Comparison of ENCODE assay signal across 11 cellular contexts in the genomic region with DNA sequence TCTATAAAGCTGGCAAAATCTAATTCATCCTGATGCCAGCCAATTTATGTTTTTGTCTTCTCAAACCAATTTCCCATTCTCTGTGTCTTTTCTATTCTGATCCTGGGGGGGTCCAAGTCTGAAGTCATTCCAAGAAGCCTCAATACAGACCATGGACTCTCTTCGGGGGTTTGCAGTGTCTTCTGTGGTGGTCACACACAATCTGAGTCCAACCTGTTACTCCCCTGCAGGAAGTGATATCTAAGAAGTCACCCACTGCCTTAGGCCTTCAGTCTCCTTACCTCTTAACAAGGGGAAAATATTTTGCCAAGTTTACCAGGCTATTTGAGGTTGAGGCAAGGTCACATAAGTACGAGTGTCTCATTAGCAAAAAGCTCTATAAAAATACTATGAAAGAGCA. TPM values are rescaled to one million over a fixed set of nuclear protein-coding genes. Genes with fewer than 3 reads are reported as not detected.
A peak's percentile ranks its signal among the peaks of the same experiment; 100 is the strongest.
DNase-seq lines count a peak whose midpoint lies in the region; ATAC-seq and TF ChIP-seq lines count a peak whose summit lies in the region.
"Had no signal": no experiment of that assay in that cellular context is flagged by ENCODE, and none has a peak within 500 bp of the region (broad histone marks: within the 10 kb centered on the region; RNA-seq: fewer than 3 reads in every experiment).

No MANE protein-coding gene starts in this region.

- peak overlapping the region; percentile 99 for H3K4me2 ChIP-seq in KMS-11

- H3K36me3 ChIP-seq in CD8-positive, alpha-beta T cell (ENCODE audit: insufficient read depth, low read length) = no peaks in the 10 kb centered on the region
- H3K36me3 ChIP-seq in KMS-11 (ENCODE audit: insufficient read depth) = no peaks in the 10 kb centered on the region

- H3K4me3 Mint-ChIP-seq in CD8-positive, alpha-beta T cell = peak overlapping the region; percentile 99
- peak overlapping the region; percentile 90 for H3K4me3 Mint-ChIP-seq in MCF 10A (ENCODE audit: unreplicated experiment)
- peak overlapping the region; percentile 98 for H3K4me3 Mint-ChIP-seq in natural killer cell treated with Interleukin-12 subunit alpha and Interleukin-12 subunit beta and Interleukin-15 and Interleukin-18, amount 100 ng/mL, for 72 hours

- H3K9me3 Mint-ChIP-seq in CD8-positive, alpha-beta T cell = no peaks in the 10 kb centered on the region
- H3K9me3 Mint-ChIP-seq in MCF 10A (ENCODE audit: unreplicated experiment) = no peaks in the 10 kb centered on the region
- H3K9me3 Mint-ChIP-seq in natural killer cell treated with Interleukin-12 subunit alpha and Interleukin-12 subunit beta and Interleukin-15 and Interleukin-18, amount 100 ng/mL, for 72 hours = no peaks in the 10 kb centered on the region

- intact Hi-C loops in CD8-positive, alpha-beta T cell (cut with DNase I, micrococcal nuclease) = loop anchor here (5.0 to 10.0 kb wide), 4 partner anchors 346 to 1593 kb away; a partner anchor contains a TSS
- intact Hi-C loops in MCF 10A (cut with micrococcal nuclease) = no loop called here

- BruUV-seq in MCF 10A (replicated peaks; lab: Mats Ljungman, UMichigan) = no TSS peak

- H3K27ac Mint-ChIP-seq in CD8-positive, alpha-beta T cell = no peak overlapping the region
- H3K27ac Mint-ChIP-seq in MCF 10A (ENCODE audit: low read depth, unreplicated experiment) = peak overlapping the region; percentile 96
- H3K27ac Mint-ChIP-seq in natural killer cell treated with Interleukin-12 subunit alpha and Interleukin-12 subunit beta and Interleukin-15 and Interleukin-18, amount 100 ng/mL, for 72 hours = peak overlapping the region; percentile 99 to 100

- no peak for TF ChIP-seq CTCF in CD8-positive, alpha-beta T cell (IDR thresholded peaks at IDR 0.05)
- TF ChIP-seq CTCF in KMS-11 (conservative IDR thresholded peaks at IDR 0.05; ENCODE audit: low read depth, low read length) = no peak
- TF ChIP-seq CTCF in MCF 10A (IDR thresholded peaks at IDR 0.05; ENCODE audit: unreplicated experiment) = no peak

- no peaks in the 10 kb centered on the region for H3K27me3 ChIP-seq in CD8-positive, alpha-beta T cell (ENCODE audit: insufficient read depth, low read length)
- H3K27me3 ChIP-seq in KMS-11 (ENCODE audit: insufficient read depth, low read depth) = no peaks in the 10 kb centered on the region

- POLR2A ChIA-PET in CD8-positive, alpha-beta T cell (lab: Charles Lee) = no interaction called here
- POLR2A ChIA-PET in MCF 10A (lab: Yijun Ruan, JAX) = interaction anchor here (0.7 to 4.1 kb wide), 5 partner anchors 8 to 150 kb away, joined by 3 to 28 read pairs (median 19); a partner anchor contains a TSS

- H3K4me3 ChIP-seq in CD8-positive, alpha-beta T cell (ENCODE audit: low read depth, low read length) = no peak overlapping the region
- H3K4me3 ChIP-seq in KMS-11 (IDR thresholded peaks at IDR 0.05; ENCODE audit: insufficient read depth, low read depth, low read length) = no peak overlapping the region

- H3K4me1 ChIP-seq in CD8-positive, alpha-beta T cell (ENCODE audit: insufficient read depth, low read length) = peaks cover 44% of the 10 kb centered on the region
- H3K4me1 ChIP-seq in KMS-11 (ENCODE audit: low read depth, poor library complexity, severe bottlenecking) = peaks cover 37% of the 10 kb centered on the region

- peaks cover 80% of the 10 kb centered on the region for H3K4me1 Mint-ChIP-seq in CD8-positive, alpha-beta T cell (ENCODE audit: low read depth)
- H3K4me1 Mint-ChIP-seq in MCF 10A (ENCODE audit: insufficient read depth, unreplicated experiment) = peaks cover 52% of the 10 kb centered on the region
- H3K4me1 Mint-ChIP-seq in natural killer cell treated with Interleukin-12 subunit alpha and Interleukin-12 subunit beta and Interleukin-15 and Interleukin-18, amount 100 ng/mL, for 72 hours (ENCODE audit: low read depth in 2 of 2) = peaks cover 72 to 82% of the 10 kb centered on the region in 2 donors

- no peak overlapping the region for H3K27ac ChIP-seq in CD8-positive, alpha-beta T cell (ENCODE audit: low read depth, low read length)
- H3K27ac ChIP-seq in KMS-11 = no peak overlapping the region

- peaks cover 14% of the 10 kb centered on the region for H4K20me1 ChIP-seq in KMS-11 (ENCODE audit: insufficient read depth)

- ATAC-seq in CD8-positive, alpha-beta T cell = no peak
- ATAC-seq in natural killer cell treated with Interleukin-12 subunit alpha and Interleukin-12 subunit beta and Interleukin-15 and Interleukin-18, amount 100 ng/mL, for 72 hours = no peak
- no peak for ATAC-seq in GM18519 (IDR thresholded peaks at IDR 0.05; ENCODE audit: low FRiP score, unreplicated experiment)

- H3K36me3 Mint-ChIP-seq in CD8-positive, alpha-beta T cell = peaks cover 32% of the 10 kb centered on the region
- H3K36me3 Mint-ChIP-seq in MCF 10A (ENCODE audit: insufficient read depth, unreplicated experiment) = peaks cover 29% of the 10 kb centered on the region
- peaks cover 19% of the 10 kb centered on the region for H3K36me3 Mint-ChIP-seq in natural killer cell treated with Interleukin-12 subunit alpha and Interleukin-12 subunit beta and Interleukin-15 and Interleukin-18, amount 100 ng/mL, for 72 hours

- CTCF ChIA-PET in CD8-positive, alpha-beta T cell (lab: Charles Lee) = interaction anchor here (8.7 kb wide), 1 partner anchor 7 kb away, joined by 41 read pairs; no protein-coding TSS in a partner anchor
- CTCF ChIA-PET in MCF 10A (lab: Yijun Ruan, JAX) = interaction anchor here (1.0 kb wide), 2 partner anchors 108 to 109 kb away, joined by 3 to 6 read pairs; no protein-coding TSS in a partner anchor

- DNase-seq in CD8-positive, alpha-beta T cell = no peak
- DNase-seq in MCF 10A (ENCODE audit: unreplicated experiment) (no peak), EL (no peak), Ammon's horn (ENCODE audit: low spot score) (no peak), NCI-H128 (lab: John Stamatoyannopoulos, UW; ENCODE audit: unreplicated experiment) (no peak)
- DNase-seq in natural killer cell treated with Interleukin-12 subunit alpha and Interleukin-12 subunit beta and Interleukin-15 and Interleukin-18, amount 100 ng/mL, for 72 hours (ENCODE audit: low spot score) = no peak
- DNase-seq: NCI-H526 had no signal

- H3K27me3 Mint-ChIP-seq in CD8-positive, alpha-beta T cell (ENCODE audit: low read depth) = no peaks in the 10 kb centered on the region
- no peaks in the 10 kb centered on the region for H3K27me3 Mint-ChIP-seq in MCF 10A (ENCODE audit: insufficient read depth, unreplicated experiment)
- H3K27me3 Mint-ChIP-seq in natural killer cell treated with Interleukin-12 subunit alpha and Interleukin-12 subunit beta and Interleukin-15 and Interleukin-18, amount 100 ng/mL, for 72 hours = no peaks in the 10 kb centered on the region

- no peak overlapping the region for H3K9ac ChIP-seq in KMS-11

- peaks cover 58% of the 10 kb centered on the region for H3K79me2 ChIP-seq in KMS-11 (ENCODE audit: insufficient read depth, low read depth)

- no peaks in the 10 kb centered on the region for H3K9me3 ChIP-seq in CD8-positive, alpha-beta T cell (ENCODE audit: low read length)

- no peak overlapping the region for H2AFZ ChIP-seq in KMS-11 (ENCODE audit: low read depth)

RNA-seq across cellular contexts. Expression of a gene that starts 1.9 kb away (rescaled TPM):
- total RNA-seq in CD8-positive, alpha-beta T cell = 10 to 100 TPM; 54.8 to 56.8 TPM
- 48.6 and 60.6 TPM in 2 replicates for total RNA-seq in MCF 10A (2022)
- 10 to 100 TPM; 87.5 to 92.0 TPM for total RNA-seq in natural killer cell treated with Interleukin-12 subunit alpha and Interleukin-12 subunit beta and Interleukin-15 and Interleukin-18, amount 100 ng/mL, for 72 hours

RNA-seq across cellular contexts. Expression of a gene that starts 48.0 kb away (rescaled TPM):
- total RNA-seq in CD8-positive, alpha-beta T cell = not detected
- total RNA-seq in MCF 10A (2022) = 0.79 TPM in 1 of 2 replicates, not detected in the other
- total RNA-seq in natural killer cell treated with Interleukin-12 subunit alpha and Interleukin-12 subunit beta and Interleukin-15 and Interleukin-18, amount 100 ng/mL, for 72 hours = under 1 TPM in 1 of 2 donors, not detected in 1; 0.20 TPM
- total RNA-seq: kidney epithelial cell, M059J had no signal

RNA-seq across cellular contexts. Expression of a gene that starts 50.3 kb away (rescaled TPM):
- not detected for total RNA-seq in CD8-positive, alpha-beta T cell
- not detected in 2 replicates for total RNA-seq in MCF 10A (2022)
- not detected for total RNA-seq in natural killer cell treated with Interleukin-12 subunit alpha and Interleukin-12 subunit beta and Interleukin-15 and Interleukin-18, amount 100 ng/mL, for 72 hours
- total RNA-seq: kidney epithelial cell, M059J had no signal
